In genomic region chr20:35883778-35884540, GRCh38 we compare ENCODE assay signal across 8 cellular contexts.
DNase-seq lines count a peak whose midpoint lies in the region; ATAC-seq, FAIRE-seq and TF ChIP-seq lines count a peak whose summit lies in the region.

No MANE protein-coding gene starts in this region.

- CTCF ChIA-PET in GM10248 (lab: Yijun Ruan, JAX), result interaction anchor here (0.9 to 2.6 kb wide), 18 partner anchors 9 to 421 kb away, joined by 3 to 20 read pairs (median 4); partner anchors contain the start of gene RBM39

- H3K9me3 ChIP-seq in body of pancreas, result no peaks in the 10 kb centered on the region
- no peaks in the 10 kb centered on the region for H3K9me3 ChIP-seq in iPS DF 6.9 (ENCODE audit: control insufficient read depth, insufficient read depth, low read length)

- DNase-seq in GM10248 (ENCODE audit: extremely low spot score), result peak; percentile 54
- DNase-seq in NCI-H1105 treated with DMSO at 0.1 percent for 48 hours (lab: John Stamatoyannopoulos, UW), result peak; percentile 56
- DNase-seq in body of pancreas, result peak; percentile 59 to 71 (median 66)
- DNase-seq in iPS DF 6.9 (ENCODE audit: low read depth, low spot score), result peak; percentile 43

- peak; percentile 70 for TF ChIP-seq CTCF in GM10248 (IDR thresholded peaks at IDR 0.05; ENCODE audit: control extremely low read depth, extremely low read depth, low read depth, missing control alignments)
- TF ChIP-seq CTCF in body of pancreas (IDR thresholded peaks at IDR 0.05), result peak; percentile 44 to 75 (median 68)

- 40 to 55% methylated on average over 9 to 10 of the region's 10 CpGs for WGBS in body of pancreas, 2 donors
- WGBS in iPS DF 6.9 (ENCODE audit: insufficient coverage, insufficient read length), result no CpG with 5 or more reads among the region's 10 CpGs

- H3K36me3 ChIP-seq in body of pancreas (replicated peaks in 1 of 2; ENCODE audit: insufficient read depth in 1 of 2, low read depth in 2 of 2) (no peaks in the 10 kb centered on the region), iPS DF 6.9 (ENCODE audit: control insufficient read depth, insufficient read depth, low read length) (0 out of 2 replicates have a peak, but pooled peaks cover 3% of the 10 kb centered on the region)

- POLR2A ChIA-PET in GM10248 (lab: Yijun Ruan, JAX), result interaction anchor here (0.8 kb wide), 1 partner anchor 142 kb away, joined by 4 read pairs; the partner anchor contains the start of gene RBM39

- no peaks in the 10 kb centered on the region for H3K4me1 ChIP-seq in body of pancreas
- peaks cover 2% of the 10 kb centered on the region; the same call in 1 of the 2 replicates for H3K4me1 ChIP-seq in iPS DF 6.9 (ENCODE audit: control insufficient read depth, insufficient read depth, low read length)

- H3K27me3 ChIP-seq in body of pancreas (no peaks in the 10 kb centered on the region), iPS DF 6.9 (ENCODE audit: control insufficient read depth, insufficient read depth, low read length) (no peaks in the 10 kb centered on the region)

- H3K27ac ChIP-seq in body of pancreas (peak overlapping the region in 1 of 4 donors; percentile 10), iPS DF 6.9 (ENCODE audit: low read length) (no peak overlapping the region), skin epidermis (peak overlapping the region in 19 of 21 experiments; percentile 11 to 93 (median 63))

- intact Hi-C loops in body of pancreas (cut with DNase I), result no loop called here

- ATAC-seq in body of pancreas (peak; percentile 87), HG03442 (IDR thresholded peaks at IDR 0.05; ENCODE audit: unreplicated experiment) (no peak), GM19324 (IDR thresholded peaks at IDR 0.05; ENCODE audit: low FRiP score, unreplicated experiment) (no peak)

- no peak for TF ChIP-seq POLR2A in body of pancreas (IDR thresholded peaks at IDR 0.05)

- H3K4me3 ChIP-seq in body of pancreas (no peak overlapping the region), iPS DF 6.9 (ENCODE audit: low read length) (no peak overlapping the region), skin epidermis (no peak overlapping the region)

- peak; percentile 28 for FAIRE-seq in TTC549 (lab: Jason Lieb, UNC)
